Comparison of ENCODE assay signal across 19 cellular contexts in the genomic region with DNA sequence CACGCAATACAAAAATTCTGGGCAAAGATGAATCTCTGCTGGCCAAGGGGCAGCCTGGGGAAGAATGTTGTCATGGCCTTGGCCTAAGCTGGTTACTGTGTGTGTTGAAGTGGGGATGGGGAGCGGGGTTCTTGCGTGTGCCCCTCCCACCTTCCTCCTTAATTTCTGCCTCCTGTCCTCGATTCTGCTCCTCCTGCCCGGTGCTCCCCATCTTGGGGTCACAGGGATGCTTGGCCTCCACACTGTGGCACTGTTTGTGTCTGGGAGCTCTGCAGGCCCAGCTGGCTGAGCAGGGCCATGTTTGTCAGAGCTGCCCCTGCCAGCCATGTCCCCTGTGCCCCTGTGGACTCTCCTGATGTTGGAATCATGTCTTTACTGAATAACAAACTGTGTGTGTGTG.
"Had no signal": no experiment of that assay in that cellular context is flagged by ENCODE, and none has a peak within 500 bp of the region (broad histone marks: within the 10 kb centered on the region; RNA-seq: fewer than 3 reads in every experiment).

No MANE protein-coding gene starts in this region.

- H3K27ac ChIP-seq: RWPE1 had no signal

- H3K27me3 ChIP-seq: MG63 had no signal

- ATAC-seq: PC-3 had no signal

- H3K36me3 ChIP-seq: MG63 had no signal

- H3K4me2 ChIP-seq: SK-N-SH had no signal

- H3K4me3 ChIP-seq: MG63 had no signal

- H3K9ac ChIP-seq: SK-N-SH had no signal

- DNase-seq: Karpas-422, KG1, MG63, NCI-H1092, NCI-H1105 treated with DMSO at 0.1 percent for 48 hours, NCI-H1417 treated with DMSO at 0.1 percent for 48 hours, NCI-H146, NCI-H1694 treated with DMSO at 0.1 percent for 48 hours, NCI-H1930, NCI-H2081, NCI-H2107, NCI-H2227 treated with DMSO at 0.1 percent for 48 hours, NCI-H524 treated with DMSO at 0.1 percent for 48 hours, NCI-H69, NCI-H774, PC-3, SHP77, SK-N-SH had no signal

- H3K9me3 ChIP-seq: MG63, SK-N-SH had no signal
